In the genomic region with DNA sequence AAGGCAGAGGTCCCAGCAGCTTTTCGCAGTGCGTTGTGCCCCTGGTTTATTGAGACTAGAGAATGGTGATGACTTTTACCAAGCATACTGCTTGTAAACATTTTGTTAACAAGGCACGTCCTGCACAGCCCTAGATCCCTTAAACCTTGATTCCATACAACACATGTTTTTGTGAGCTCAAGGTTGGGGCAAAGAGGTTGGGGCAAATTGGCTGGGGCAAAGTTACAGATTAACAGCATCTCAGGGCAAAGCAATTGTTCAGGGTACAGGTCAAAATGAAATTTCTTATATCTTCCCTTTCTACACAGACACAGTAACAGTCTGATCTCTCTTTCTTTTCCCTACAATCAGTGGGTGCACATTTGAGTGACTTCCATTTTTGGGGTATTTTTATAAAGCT, we compare ENCODE assay signal across 3 cellular contexts. TPM values are rescaled to one million over a fixed set of nuclear protein-coding genes. Genes with fewer than 3 reads are reported as not detected.
"Had no signal": no experiment of that assay in that cellular context is flagged by ENCODE, and none has a peak within 500 bp of the region (broad histone marks: within the 10 kb centered on the region; RNA-seq: fewer than 3 reads in every experiment).

No MANE protein-coding gene starts in this region.

RNA-seq across cellular contexts. Expression of a gene that starts 30.7 kb away (rescaled TPM):
- total RNA-seq: GM23338, H1 had no signal
- polyA plus RNA-seq: IgD-negative memory B cell had no signal
